8 cellular contexts compared by ENCODE assay signal in genomic region chr2:41966431-41966893, GRCh38.
DNase-seq lines count a peak whose midpoint lies in the region; ATAC-seq and FAIRE-seq lines count a peak whose summit lies in the region.

No MANE protein-coding gene starts in this region.

- H3K9me3 Mint-ChIP-seq in activated T-cell treated with anti-CD3 and anti-CD28 coated beads, Interleukin-2, amount 50 U/mL, for 4 hours, result no peaks in the 10 kb centered on the region

- no peaks in the 10 kb centered on the region for H3K9me3 ChIP-seq in small intestine (ENCODE audit: control insufficient read depth, low read depth)

- DNase-seq in HT-29 (ENCODE audit: low spot score), result peak; percentile 59
- DNase-seq in brain pericyte (ENCODE audit: low read depth, low spot score), result peak; percentile 50
- DNase-seq in kidney glomerular epithelial cell (lab: John Stamatoyannopoulos, UW), result peak; percentile 89
- peak; percentile 96 for DNase-seq in stromal cell of bone marrow (ENCODE audit: low read depth)
- DNase-seq in activated T-cell treated with anti-CD3 and anti-CD28 coated beads, Interleukin-2, amount 50 U/mL, for 4 hours, result no peak
- DNase-seq in T-helper 9 cell, result no peak
- no peak for DNase-seq in GF-D8 (lab: John Stamatoyannopoulos, UW)
- DNase-seq in small intestine, result no peak

- H3K36me3 ChIP-seq in small intestine (ENCODE audit: control insufficient read depth in 2 of 2, insufficient read depth in 2 of 2, low read length in 2 of 2), result no peaks in the 10 kb centered on the region

- no peaks in the 10 kb centered on the region for H3K27me3 ChIP-seq in small intestine (ENCODE audit: control insufficient read depth in 2 of 2, insufficient read depth in 2 of 2, low read length in 2 of 2)

- no peak overlapping the region for H3K4me3 ChIP-seq in small intestine (ENCODE audit: low read depth in 1 of 2, low read length in 2 of 2)

- WGBS in small intestine, 3 donors, result 54 to 88% (median 62%) methylated on average over 10 of the region's 10 CpGs

- peaks cover 5% of the 10 kb centered on the region for H3K27me3 Mint-ChIP-seq in activated T-cell treated with anti-CD3 and anti-CD28 coated beads, Interleukin-2, amount 50 U/mL, for 4 hours (ENCODE audit: low read depth)

- H3K36me3 Mint-ChIP-seq in activated T-cell treated with anti-CD3 and anti-CD28 coated beads, Interleukin-2, amount 50 U/mL, for 4 hours (ENCODE audit: insufficient read depth), result no peaks in the 10 kb centered on the region

- no peak overlapping the region for H3K4me3 Mint-ChIP-seq in activated T-cell treated with anti-CD3 and anti-CD28 coated beads, Interleukin-2, amount 50 U/mL, for 4 hours

- no peak for FAIRE-seq in small intestine (lab: Jason Lieb, UNC)

- no peaks in the 10 kb centered on the region for H3K4me1 Mint-ChIP-seq in activated T-cell treated with anti-CD3 and anti-CD28 coated beads, Interleukin-2, amount 50 U/mL, for 4 hours (ENCODE audit: low read depth)

- H3K4me1 ChIP-seq in small intestine (ENCODE audit: control insufficient read depth in 2 of 2, insufficient read depth in 1 of 2, low read depth in 1 of 2, low read length in 1 of 2), result peaks cover 3 to 5% of the 10 kb centered on the region in 2 donors

- ATAC-seq in activated T-cell treated with anti-CD3 and anti-CD28 coated beads, Interleukin-2, amount 50 U/mL, for 4 hours, result no peak

- H3K27ac ChIP-seq in small intestine (ENCODE audit: low read depth in 1 of 2, low read length in 1 of 2), result peak overlapping the region in 1 of 2 donors; percentile 28

Comparison
In these comparisons a context has a peak if more than half of its experiments do, and no peak if none do; other contexts are left out.
1. DNase-seq: peak in HT-29 (single experiment), brain pericyte (single experiment), kidney glomerular epithelial cell (single experiment) and stromal cell of bone marrow (single experiment); none in activated T-cell treated with anti-CD3 and anti-CD28 coated beads, Interleukin-2, amount 50 U/mL, for 4 hours (single experiment), T-helper 9 cell (single experiment), GF-D8 (single experiment) and small intestine (single experiment).